Comparison of ENCODE assay signal across 28 cellular contexts in genomic region chr5:157734466-157734865, GRCh38.
"Had no signal": no experiment of that assay in that cellular context is flagged by ENCODE, and none has a peak within 500 bp of the region (broad histone marks: within the 10 kb centered on the region; RNA-seq: fewer than 3 reads in every experiment).

No MANE protein-coding gene starts in this region.

- DNase-seq: activated CD4-positive, alpha-beta memory T cell treated with anti-CD3 and anti-CD28 coated beads for 36 hours; activated CD4-positive, alpha-beta T cell treated with anti-CD3 and anti-CD28 coated beads for 1 hour; activated CD4-positive, alpha-beta T cell treated with anti-CD3 and anti-CD28 coated beads for 4 hours; activated CD4-positive, alpha-beta T cell treated with anti-CD3 and anti-CD28 coated beads, Interleukin-2, amount 50 U/mL, for 1 hour; activated CD8-positive, alpha-beta memory T cell treated with anti-CD3 and anti-CD28 coated beads, Interleukin-2, amount 10 ng/mL, durations not matched to agents 7 days and 5 days; activated CD8-positive, alpha-beta memory T cell treated with anti-CD3 and anti-CD28 coated beads, Interleukin-2, amount 50 U/mL, for 4 hours; activated CD8-positive, alpha-beta T cell treated with anti-CD3 and anti-CD28 coated beads, Interleukin-2, amount 10 ng/mL, durations not matched to agents 7 days and 5 days; activated effector memory CD4-positive, alpha-beta T cell treated with anti-CD3 and anti-CD28 coated beads, Interleukin-2, amount 50 U/mL, for 16 hours; activated naive CD4-positive, alpha-beta T cell treated with anti-CD3 and anti-CD28 coated beads for 36 hours; activated naive CD8-positive, alpha-beta T cell treated with anti-CD3 and anti-CD28 coated beads, Interleukin-2, amount 10 ng/mL, durations not matched to agents 7 days and 5 days; activated T-cell treated with anti-CD3 and anti-CD28 coated beads, Interleukin-2, amount 50 U/mL, for 1 hour; activated T-cell treated with anti-CD3 and anti-CD28 coated beads, Interleukin-2, amount 50 U/mL, for 48 hours; brain microvascular endothelial cell; cortex of kidney; dermis blood vessel endothelial cell; effector CD4-positive, alpha-beta T cell; effector memory CD8-positive, alpha-beta T cell; esophagus squamous epithelium; foreskin melanocyte; head of caudate nucleus; T-helper 2 cell had no signal

- H3K4me3 Mint-ChIP-seq: activated CD4-positive, alpha-beta memory T cell treated with anti-CD3 and anti-CD28 coated beads for 36 hours; activated CD8-positive, alpha-beta memory T cell treated with anti-CD3 and anti-CD28 coated beads, Interleukin-2, amount 10 ng/mL, durations not matched to agents 7 days and 5 days; activated CD8-positive, alpha-beta T cell treated with anti-CD3 and anti-CD28 coated beads, Interleukin-2, amount 10 ng/mL, durations not matched to agents 7 days and 5 days; activated naive CD4-positive, alpha-beta T cell treated with anti-CD3 and anti-CD28 coated beads for 36 hours; activated naive CD8-positive, alpha-beta T cell treated with anti-CD3 and anti-CD28 coated beads, Interleukin-2, amount 10 ng/mL, durations not matched to agents 7 days and 5 days; activated T-helper 1 cell treated with anti-CD3 and anti-CD28 coated beads, Interleukin-12 subunit alpha, Interleukin-12 subunit beta, Interleukin-2, Interleukin-4 antibody, amounts not matched to agents 30 ng/mL and 10 ng/mL and 1 ng/mL, durations not matched to agents 14 hours and 24 hours and 36 hours; central memory CD8-positive, alpha-beta T cell; effector memory CD8-positive, alpha-beta T cell; WTC11 had no signal

- H3K9me3 Mint-ChIP-seq: activated CD4-positive, alpha-beta memory T cell treated with anti-CD3 and anti-CD28 coated beads for 36 hours; activated naive CD4-positive, alpha-beta T cell treated with anti-CD3 and anti-CD28 coated beads for 36 hours; activated naive CD4-positive, alpha-beta T cell treated with anti-CD3 and anti-CD28 coated beads, Interleukin-2, amount 50 U/mL, for 72 hours; activated naive CD8-positive, alpha-beta T cell treated with anti-CD3 and anti-CD28 coated beads, Interleukin-2, amount 10 ng/mL, durations not matched to agents 7 days and 5 days; activated T-helper 1 cell treated with anti-CD3 and anti-CD28 coated beads, Interleukin-12 subunit alpha, Interleukin-12 subunit beta, Interleukin-2, Interleukin-4 antibody, amounts not matched to agents 30 ng/mL and 10 ng/mL and 1 ng/mL, durations not matched to agents 14 hours and 24 hours and 36 hours; activated T-helper 2 cell treated with anti-CD3 and anti-CD28 coated beads, Interferon-gamma antibody, Interleukin-2, Interleukin-4, amounts not matched to agents 10 μg/mL and 5 μg/mL and 100 μg/mL, durations not matched to agents 14 hours and 24 hours and 36 hours; central memory CD8-positive, alpha-beta T cell; effector memory CD8-positive, alpha-beta T cell had no signal

- H3K27ac ChIP-seq: ascending aorta, brain microvascular endothelial cell, gastroesophageal sphincter had no signal

- H3K4me3 ChIP-seq: ascending aorta, esophagus squamous epithelium, gastroesophageal sphincter had no signal

- H3K4me1 ChIP-seq: ascending aorta had no signal

- ATAC-seq: activated CD8-positive, alpha-beta memory T cell treated with anti-CD3 and anti-CD28 coated beads, Interleukin-2, amount 10 ng/mL, durations not matched to agents 7 days and 5 days; activated CD8-positive, alpha-beta T cell treated with anti-CD3 and anti-CD28 coated beads, Interleukin-2, amount 10 ng/mL, durations not matched to agents 7 days and 5 days; activated naive CD4-positive, alpha-beta T cell treated with anti-CD3 and anti-CD28 coated beads, Interleukin-2, amount 50 U/mL, for 72 hours; effector memory CD8-positive, alpha-beta T cell; gastroesophageal sphincter; WTC11 had no signal

- H3K27me3 Mint-ChIP-seq: activated CD4-positive, alpha-beta memory T cell treated with anti-CD3 and anti-CD28 coated beads for 36 hours; activated CD8-positive, alpha-beta memory T cell treated with anti-CD3 and anti-CD28 coated beads, Interleukin-2, amount 10 ng/mL, durations not matched to agents 7 days and 5 days; activated naive CD8-positive, alpha-beta T cell treated with anti-CD3 and anti-CD28 coated beads, Interleukin-2, amount 10 ng/mL, durations not matched to agents 7 days and 5 days; central memory CD8-positive, alpha-beta T cell; effector memory CD8-positive, alpha-beta T cell had no signal

- H3K27me3 ChIP-seq: ascending aorta, brain microvascular endothelial cell, esophagus squamous epithelium, gastroesophageal sphincter had no signal

- H3K27ac Mint-ChIP-seq: activated CD4-positive, alpha-beta memory T cell treated with anti-CD3 and anti-CD28 coated beads for 36 hours; activated CD8-positive, alpha-beta memory T cell treated with anti-CD3 and anti-CD28 coated beads, Interleukin-2, amount 10 ng/mL, durations not matched to agents 7 days and 5 days; activated CD8-positive, alpha-beta T cell treated with anti-CD3 and anti-CD28 coated beads, Interleukin-2, amount 10 ng/mL, durations not matched to agents 7 days and 5 days; activated naive CD4-positive, alpha-beta T cell treated with anti-CD3 and anti-CD28 coated beads for 36 hours; activated naive CD4-positive, alpha-beta T cell treated with anti-CD3 and anti-CD28 coated beads, Interleukin-2, amount 50 U/mL, for 72 hours; activated naive CD8-positive, alpha-beta T cell treated with anti-CD3 and anti-CD28 coated beads, Interleukin-2, amount 10 ng/mL, durations not matched to agents 7 days and 5 days; activated T-helper 1 cell treated with anti-CD3 and anti-CD28 coated beads, Interleukin-12 subunit alpha, Interleukin-12 subunit beta, Interleukin-2, Interleukin-4 antibody, amounts not matched to agents 30 ng/mL and 10 ng/mL and 1 ng/mL, durations not matched to agents 14 hours and 24 hours and 36 hours; activated T-helper 2 cell treated with anti-CD3 and anti-CD28 coated beads, Interferon-gamma antibody, Interleukin-2, Interleukin-4, amounts not matched to agents 10 μg/mL and 5 μg/mL and 100 μg/mL, durations not matched to agents 14 hours and 24 hours and 36 hours; effector memory CD8-positive, alpha-beta T cell; WTC11 had no signal

- H3K9me3 ChIP-seq: ascending aorta, esophagus squamous epithelium, gastroesophageal sphincter had no signal
